1 cellular context compared by ENCODE assay signal in the genomic region with DNA sequence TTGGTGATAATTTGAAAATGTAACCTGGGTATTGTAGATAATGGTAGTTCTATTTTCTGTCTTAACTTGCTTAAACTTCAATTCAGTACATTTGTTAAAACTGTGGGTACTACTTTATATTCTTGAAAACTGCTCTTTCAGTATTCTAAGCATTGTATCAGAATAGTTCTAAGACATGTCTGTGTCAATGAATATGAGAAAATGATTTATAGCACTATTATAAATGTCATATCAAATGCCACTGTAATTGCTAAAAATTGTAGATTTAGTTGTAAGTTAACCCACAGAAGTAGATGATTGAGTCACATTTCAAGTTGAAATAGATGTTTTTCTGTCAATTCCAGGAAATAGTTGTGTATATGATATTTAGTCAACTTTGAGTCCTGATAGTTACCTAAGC.
TF ChIP-seq lines count a peak whose summit lies in the region.

No MANE protein-coding gene starts in this region.

TF ChIP-seq in GM12878, 131 proteins besides CTCF, POLR2A, EP300 and RAD21 (continued from another document):
- TF ChIP-seq ASH2L (IDR thresholded peaks at IDR 0.05; ENCODE audit: borderline replicate concordance, low read depth) = no peak
- no peak for TF ChIP-seq BCL11A (IDR thresholded peaks at IDR 0.05; ENCODE audit: low read depth, low read length)
- TF ChIP-seq, protein P1, sequence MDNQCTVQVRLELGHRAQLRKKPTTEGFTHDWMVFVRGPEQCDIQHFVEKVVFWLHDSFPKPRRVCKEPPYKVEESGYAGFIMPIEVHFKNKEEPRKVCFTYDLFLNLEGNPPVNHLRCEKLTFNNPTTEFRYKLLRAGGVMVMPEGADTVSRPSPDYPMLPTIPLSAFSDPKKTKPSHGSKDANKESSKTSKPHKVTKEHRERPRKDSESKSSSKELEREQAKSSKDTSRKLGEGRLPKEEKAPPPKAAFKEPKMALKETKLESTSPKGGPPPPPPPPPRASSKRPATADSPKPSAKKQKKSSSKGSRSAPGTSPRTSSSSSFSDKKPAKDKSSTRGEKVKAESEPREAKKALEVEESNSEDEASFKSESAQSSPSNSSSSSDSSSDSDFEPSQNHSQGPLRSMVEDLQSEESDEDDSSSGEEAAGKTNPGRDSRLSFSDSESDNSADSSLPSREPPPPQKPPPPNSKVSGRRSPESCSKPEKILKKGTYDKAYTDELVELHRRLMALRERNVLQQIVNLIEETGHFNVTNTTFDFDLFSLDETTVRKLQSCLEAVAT (IDR thresholded peaks at IDR 0.05) = no peak
- no peak for TF ChIP-seq SIX5 (IDR thresholded peaks at IDR 0.05; ENCODE audit: low read depth, low read length, severe bottlenecking)
- TF ChIP-seq POLR2AphosphoS2 (IDR thresholded peaks at IDR 0.05; ENCODE audit: low read depth, low read length) = no peak
- TF ChIP-seq GABPA (IDR thresholded peaks at IDR 0.05; ENCODE audit: low read depth) = no peak
- no peak for TF ChIP-seq MYB (IDR thresholded peaks at IDR 0.05; ENCODE audit: borderline replicate concordance, low read depth, low read length)
- TF ChIP-seq, protein P2, sequence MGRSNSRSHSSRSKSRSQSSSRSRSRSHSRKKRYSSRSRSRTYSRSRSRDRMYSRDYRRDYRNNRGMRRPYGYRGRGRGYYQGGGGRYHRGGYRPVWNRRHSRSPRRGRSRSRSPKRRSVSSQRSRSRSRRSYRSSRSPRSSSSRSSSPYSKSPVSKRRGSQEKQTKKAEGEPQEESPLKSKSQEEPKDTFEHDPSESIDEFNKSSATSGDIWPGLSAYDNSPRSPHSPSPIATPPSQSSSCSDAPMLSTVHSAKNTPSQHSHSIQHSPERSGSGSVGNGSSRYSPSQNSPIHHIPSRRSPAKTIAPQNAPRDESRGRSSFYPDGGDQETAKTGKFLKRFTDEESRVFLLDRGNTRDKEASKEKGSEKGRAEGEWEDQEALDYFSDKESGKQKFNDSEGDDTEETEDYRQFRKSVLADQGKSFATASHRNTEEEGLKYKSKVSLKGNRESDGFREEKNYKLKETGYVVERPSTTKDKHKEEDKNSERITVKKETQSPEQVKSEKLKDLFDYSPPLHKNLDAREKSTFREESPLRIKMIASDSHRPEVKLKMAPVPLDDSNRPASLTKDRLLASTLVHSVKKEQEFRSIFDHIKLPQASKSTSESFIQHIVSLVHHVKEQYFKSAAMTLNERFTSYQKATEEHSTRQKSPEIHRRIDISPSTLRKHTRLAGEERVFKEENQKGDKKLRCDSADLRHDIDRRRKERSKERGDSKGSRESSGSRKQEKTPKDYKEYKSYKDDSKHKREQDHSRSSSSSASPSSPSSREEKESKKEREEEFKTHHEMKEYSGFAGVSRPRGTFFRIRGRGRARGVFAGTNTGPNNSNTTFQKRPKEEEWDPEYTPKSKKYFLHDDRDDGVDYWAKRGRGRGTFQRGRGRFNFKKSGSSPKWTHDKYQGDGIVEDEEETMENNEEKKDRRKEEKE (IDR thresholded peaks at IDR 0.05) = no peak
- TF ChIP-seq LARP7 (IDR thresholded peaks at IDR 0.05) = no peak
- TF ChIP-seq NFYA (IDR thresholded peaks at IDR 0.05; ENCODE audit: borderline replicate concordance, low read depth, low read length) = no peak
- TF ChIP-seq HDGF (IDR thresholded peaks at IDR 0.05) = no peak
